Comparison of ENCODE assay signal across 8 cellular contexts in the genomic region with DNA sequence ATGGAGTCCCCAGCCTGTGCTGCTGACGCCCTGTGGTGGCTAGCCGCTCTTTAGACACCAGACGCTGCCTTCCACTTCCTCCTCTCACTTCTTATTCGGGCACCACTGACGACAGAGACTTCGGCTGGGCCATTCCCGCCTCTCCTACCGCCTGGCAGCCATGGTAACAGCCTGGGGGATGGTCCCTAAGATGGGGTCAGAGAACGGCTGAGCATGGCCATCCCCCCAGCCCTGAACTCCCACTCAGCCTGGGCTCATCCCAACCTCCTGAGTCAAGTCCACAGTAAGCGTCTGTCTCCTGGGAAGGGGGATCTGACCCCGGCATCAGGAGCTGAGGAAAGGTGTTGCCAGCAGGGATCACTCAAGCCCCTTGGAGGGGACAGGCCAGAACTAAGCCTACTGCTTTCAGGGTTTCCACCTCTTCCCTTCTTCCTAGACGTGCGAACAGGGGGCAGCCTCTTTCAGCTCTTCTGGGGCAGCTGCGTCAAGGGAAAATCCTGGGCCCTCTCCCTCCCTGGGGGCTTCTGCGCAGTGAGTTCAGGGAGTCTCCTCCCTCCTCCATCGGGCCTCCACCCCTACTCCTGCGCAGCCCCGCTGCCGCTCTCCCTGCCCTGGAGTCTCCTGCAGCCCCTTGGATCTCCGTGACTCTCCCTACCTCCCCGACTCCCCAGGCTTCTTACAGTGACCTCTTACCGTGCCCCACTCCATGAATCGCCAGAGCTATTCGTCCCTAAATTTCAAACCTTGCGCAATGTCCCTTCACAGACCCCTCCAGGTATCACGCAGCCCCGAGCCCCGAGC. TPM values are rescaled to one million over a fixed set of nuclear protein-coding genes. Genes with fewer than 3 reads are reported as not detected.
DNase-seq lines count a peak whose midpoint lies in the region; ATAC-seq and TF ChIP-seq lines count a peak whose summit lies in the region.

No MANE protein-coding gene starts in this region.

- TF ChIP-seq CTCF in brain microvascular endothelial cell (IDR thresholded peaks at IDR 0.05; ENCODE audit: low read depth, low read length, missing control alignments) (no peak), lower lobe of right lung (IDR thresholded peaks at IDR 0.05) (no peak), type B pancreatic cell (conservative IDR thresholded peaks at IDR 0.05) (no peak)

- H3K27me3 Mint-ChIP-seq in type B pancreatic cell, result peaks cover 37% of the 10 kb centered on the region

- peaks cover 16% of the 10 kb centered on the region for H3K27me3 ChIP-seq in brain microvascular endothelial cell (replicated peaks)
- peaks cover 19% of the 10 kb centered on the region for H3K27me3 ChIP-seq in lower lobe of right lung (ENCODE audit: low read depth)

- DNase-seq in GDM1 (lab: John Stamatoyannopoulos, UW) (peak; percentile 33), NCI-H2171 treated with DMSO at 0.1 percent for 48 hours (lab: John Stamatoyannopoulos, UW) (peak; percentile 59), brain microvascular endothelial cell (no peak), lower lobe of right lung (peak; percentile 89), type B pancreatic cell (ENCODE audit: extremely low spot score, unreplicated experiment) (no peak), NCI-H1417 treated with DMSO at 0.1 percent for 48 hours (lab: John Stamatoyannopoulos, UW) (no peak), cerebellar cortex (ENCODE audit: low spot score) (no peak)

- peak overlapping the region; percentile 91 for H3K4me3 Mint-ChIP-seq in type B pancreatic cell

- H3K27ac ChIP-seq in brain microvascular endothelial cell (no peak overlapping the region), lower lobe of right lung (peak overlapping the region; percentile 92)

- H3K4me1 Mint-ChIP-seq in type B pancreatic cell (ENCODE audit: unreplicated experiment), result peaks cover 42% of the 10 kb centered on the region

- in situ Hi-C loops in brain microvascular endothelial cell (cut with HindIII; ENCODE audit: low pct_ligation_motif_present, low sequenced_read_pairs), result no loop called here

- H3K27ac Mint-ChIP-seq in type B pancreatic cell, result peak overlapping the region; percentile 67

- no peaks in the 10 kb centered on the region for H3K36me3 ChIP-seq in brain microvascular endothelial cell (replicated peaks)
- peaks cover 7% of the 10 kb centered on the region for H3K36me3 ChIP-seq in lower lobe of right lung

- peaks cover 58% of the 10 kb centered on the region for H3K4me1 ChIP-seq in lower lobe of right lung

- H3K36me3 Mint-ChIP-seq in type B pancreatic cell, result peaks cover 3% of the 10 kb centered on the region

- H3K9me3 Mint-ChIP-seq in type B pancreatic cell, result no peaks in the 10 kb centered on the region

- peak overlapping the region; percentile 64 for H3K4me3 ChIP-seq in brain microvascular endothelial cell (ENCODE audit: low read depth, low read length)
- peak overlapping the region; percentile 74 for H3K4me3 ChIP-seq in lower lobe of right lung

- ATAC-seq in GM21717 (IDR thresholded peaks at IDR 0.05; ENCODE audit: unreplicated experiment), result peak; percentile 59
- peak; percentile 64 to 79 for ATAC-seq in lower lobe of right lung

- H3K9me3 ChIP-seq in lower lobe of right lung, result no peaks in the 10 kb centered on the region

- intact Hi-C loops in lower lobe of right lung (cut with DNase I), result no loop called here

RNA-seq across cellular contexts. Expression of a gene that starts 0.6 kb away (rescaled TPM):
- total RNA-seq in lower lobe of right lung, result 85.5 TPM
- total RNA-seq in type B pancreatic cell (ENCODE audit: low replicate concordance), result 4.2 and 16.5 TPM in 2 replicates

RNA-seq across cellular contexts. Expression of a gene that starts 45.1 kb away (rescaled TPM):
- total RNA-seq in lower lobe of right lung, result 39.3 TPM
- 11.4 and 81.9 TPM in 2 replicates for total RNA-seq in type B pancreatic cell (ENCODE audit: low replicate concordance)

RNA-seq across cellular contexts. Expression of a gene that starts 54.6 kb away (rescaled TPM):
- total RNA-seq in lower lobe of right lung, result 34.9 TPM
- 36.0 and 36.1 TPM in 2 replicates for total RNA-seq in type B pancreatic cell (ENCODE audit: low replicate concordance)

Comparison
In these comparisons a context has a peak if more than half of its experiments do, and no peak if none do; other contexts are left out.
1. DNase-seq: peak in GDM1 (single experiment), NCI-H2171 treated with DMSO at 0.1 percent for 48 hours (single experiment) and lower lobe of right lung (single experiment); none in brain microvascular endothelial cell (single experiment), type B pancreatic cell (single experiment), NCI-H1417 treated with DMSO at 0.1 percent for 48 hours (single experiment) and cerebellar cortex (single experiment).